12 cellular contexts compared by ENCODE assay signal in the genomic region with DNA sequence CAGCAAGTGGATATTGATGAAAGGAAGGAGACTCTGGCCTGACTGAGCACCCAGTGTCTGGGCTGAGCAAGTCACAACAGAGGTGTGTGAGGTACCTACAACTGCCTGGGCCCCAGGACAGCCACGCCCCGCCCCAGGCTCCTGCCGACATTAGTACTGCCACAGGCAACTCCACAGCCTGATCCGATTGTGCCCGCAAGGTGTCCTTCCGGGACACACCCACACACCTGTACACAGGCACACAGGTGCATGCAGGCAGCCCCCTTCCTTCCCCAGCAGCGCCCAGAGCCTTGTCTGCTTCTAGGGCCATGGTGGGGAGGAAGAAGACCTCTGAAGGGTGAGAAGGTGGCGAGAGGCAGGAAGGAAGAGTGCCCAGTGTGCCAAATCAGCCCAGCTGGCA.
DNase-seq lines count a peak whose midpoint lies in the region; ATAC-seq, FAIRE-seq and TF ChIP-seq lines count a peak whose summit lies in the region.
"Had no signal": no experiment of that assay in that cellular context is flagged by ENCODE, and none has a peak within 500 bp of the region (broad histone marks: within the 10 kb centered on the region; RNA-seq: fewer than 3 reads in every experiment).

No MANE protein-coding gene starts in this region.

- intact Hi-C loops in heart right ventricle (cut with DNase I) (no loop called here), pancreas (cut with DNase I) (no loop called here), uterus (cut with DNase I; ENCODE audit: low total_unique reads) (no loop called here)

- no peak overlapping the region for H3K4me3 ChIP-seq in adipocyte (ENCODE audit: low read length)
- peak overlapping the region in 2 of 10 donors; percentile 1 to 2 for H3K4me3 ChIP-seq in heart right ventricle
- no peak overlapping the region for H3K4me3 ChIP-seq in pancreas
- H3K4me3 ChIP-seq in uterus: no peak overlapping the region
- H3K4me3 ChIP-seq: SK-N-MC had no signal

- peaks cover 5% of the 10 kb centered on the region for H3K27me3 Mint-ChIP-seq in activated CD8-positive, alpha-beta memory T cell treated with anti-CD3 and anti-CD28 coated beads, Interleukin-2, amount 10 ng/mL, durations not matched to agents 7 days and 5 days

- H3K9me3 ChIP-seq in adipocyte (ENCODE audit: control insufficient read depth, low read length) (no peaks in the 10 kb centered on the region), heart right ventricle (no peaks in the 10 kb centered on the region), pancreas (no peaks in the 10 kb centered on the region), uterus (no peaks in the 10 kb centered on the region)

- H3K36me3 Mint-ChIP-seq in activated CD8-positive, alpha-beta memory T cell treated with anti-CD3 and anti-CD28 coated beads, Interleukin-2, amount 10 ng/mL, durations not matched to agents 7 days and 5 days: no peaks in the 10 kb centered on the region
- H3K36me3 Mint-ChIP-seq: IgD-negative memory B cell had no signal

- FAIRE-seq in pancreas (lab: Jason Lieb, UNC): no peak

- DNase-seq in adipocyte (ENCODE audit: low read depth) (no peak), heart right ventricle (no peak), pancreas (peak in 2 of 6 donors; percentile 21 to 62), uterus (no peak), erythroblast (lab: John Stamatoyannopoulos, UW) (no peak), EL (no peak)
- no peak for DNase-seq in activated CD8-positive, alpha-beta memory T cell treated with anti-CD3 and anti-CD28 coated beads, Interleukin-2, amount 10 ng/mL, durations not matched to agents 7 days and 5 days
- DNase-seq: activated CD4-positive, alpha-beta T cell treated with anti-CD3 and anti-CD28 coated beads for 1 hour; NCI-H1436 treated with DMSO at 0.1 percent for 48 hours had no signal

- no peak overlapping the region for H3K27ac Mint-ChIP-seq in activated CD8-positive, alpha-beta memory T cell treated with anti-CD3 and anti-CD28 coated beads, Interleukin-2, amount 10 ng/mL, durations not matched to agents 7 days and 5 days
- H3K27ac Mint-ChIP-seq: IgD-negative memory B cell had no signal

- H3K9me3 Mint-ChIP-seq in activated CD8-positive, alpha-beta memory T cell treated with anti-CD3 and anti-CD28 coated beads, Interleukin-2, amount 10 ng/mL, durations not matched to agents 7 days and 5 days (ENCODE audit: low read depth): no peaks in the 10 kb centered on the region
- H3K9me3 Mint-ChIP-seq: neural crest cell had no signal

- no peak overlapping the region for H3K4me3 Mint-ChIP-seq in activated CD8-positive, alpha-beta memory T cell treated with anti-CD3 and anti-CD28 coated beads, Interleukin-2, amount 10 ng/mL, durations not matched to agents 7 days and 5 days
- H3K4me3 Mint-ChIP-seq: IgD-negative memory B cell, neural crest cell had no signal

- H3K27ac ChIP-seq in heart right ventricle (peak overlapping the region; percentile 83 to 99 (median 95)), pancreas (peak overlapping the region in 3 of 4 donors; percentile 22 to 82 (median 72)), uterus (peak overlapping the region; percentile 92 to 97)
- H3K27ac ChIP-seq: SK-N-MC had no signal

- TF ChIP-seq CTCF in heart right ventricle (IDR thresholded peaks at IDR 0.05) (no peak), pancreas (IDR thresholded peaks at IDR 0.05) (no peak), uterus (IDR thresholded peaks at IDR 0.05) (no peak)

- H3K27me3 ChIP-seq in adipocyte (replicated peaks; ENCODE audit: control insufficient read depth, insufficient read depth, low read length): no peaks in the 10 kb centered on the region
- H3K27me3 ChIP-seq in heart right ventricle: no peaks in the 10 kb centered on the region
- H3K27me3 ChIP-seq in pancreas: no peaks in the 10 kb centered on the region
- no peaks in the 10 kb centered on the region for H3K27me3 ChIP-seq in uterus

- CTCF ChIA-PET in activated CD8-positive, alpha-beta memory T cell treated with anti-CD3 and anti-CD28 coated beads, Interleukin-2, amount 10 ng/mL, durations not matched to agents 7 days and 5 days (lab: Charles Lee): no interaction called here

- ATAC-seq in heart right ventricle (no peak), pancreas (no peak)
- no peak for ATAC-seq in activated CD8-positive, alpha-beta memory T cell treated with anti-CD3 and anti-CD28 coated beads, Interleukin-2, amount 10 ng/mL, durations not matched to agents 7 days and 5 days

- H3K9ac ChIP-seq in adipocyte (ENCODE audit: low read length): peak overlapping the region; percentile 76

- H3K4me1 Mint-ChIP-seq in activated CD8-positive, alpha-beta memory T cell treated with anti-CD3 and anti-CD28 coated beads, Interleukin-2, amount 10 ng/mL, durations not matched to agents 7 days and 5 days: no peaks in the 10 kb centered on the region
- H3K4me1 Mint-ChIP-seq: IgD-negative memory B cell had no signal

- WGBS in heart right ventricle, 2 donors: 79 to 84% methylated on average over 8 of the region's 8 CpGs
- WGBS in pancreas, 2 donors: 79 to 84% methylated on average over 8 of the region's 8 CpGs

- H3K4me1 ChIP-seq in adipocyte (ENCODE audit: control insufficient read depth, insufficient read depth, low read length): peaks cover 97% of the 10 kb centered on the region
- H3K4me1 ChIP-seq in heart right ventricle: peaks cover 69 to 100% (median 100%) of the 10 kb centered on the region in 9 donors
- peaks cover 40 to 58% (median 44%) of the 10 kb centered on the region in 3 donors for H3K4me1 ChIP-seq in pancreas
- H3K4me1 ChIP-seq in uterus: peaks cover 44 to 49% of the 10 kb centered on the region in 2 donors

- peaks cover 40% of the 10 kb centered on the region for H3K36me3 ChIP-seq in adipocyte (ENCODE audit: control insufficient read depth, insufficient read depth, low read length, severe bottlenecking)
- peaks cover 0 to 52% (median 36%) of the 10 kb centered on the region in 9 donors for H3K36me3 ChIP-seq in heart right ventricle
- H3K36me3 ChIP-seq in pancreas: peaks cover 0 to 35% (median 11%) of the 10 kb centered on the region in 3 donors
- H3K36me3 ChIP-seq in uterus: no peaks in the 10 kb centered on the region

- no peak for TF ChIP-seq POLR2A in uterus (IDR thresholded peaks at IDR 0.05)
- no peak for TF ChIP-seq POLR2A in erythroblast (IDR thresholded peaks at IDR 0.05; ENCODE audit: low read length)
